Comparison of ENCODE assay signal across 29 cellular contexts in the genomic region with DNA sequence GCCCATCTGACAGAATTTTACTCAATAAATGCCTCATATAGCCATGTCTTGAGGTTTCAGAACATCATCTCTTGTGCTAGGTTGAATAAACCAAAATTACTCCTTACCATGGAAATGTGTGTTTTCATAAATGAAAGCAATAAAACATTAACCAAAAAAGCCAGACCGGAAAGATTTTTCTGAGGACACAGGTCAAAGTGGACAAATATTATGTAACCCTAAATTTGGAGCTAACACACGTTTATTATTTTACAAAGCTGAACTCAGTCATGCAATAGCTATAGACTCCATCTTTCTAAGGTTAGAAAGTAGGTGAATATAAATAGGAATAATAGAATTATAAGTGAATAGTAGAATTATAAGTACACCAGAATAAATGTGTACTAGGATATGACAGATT.
"Had no signal": no experiment of that assay in that cellular context is flagged by ENCODE, and none has a peak within 500 bp of the region (broad histone marks: within the 10 kb centered on the region; RNA-seq: fewer than 3 reads in every experiment).

No MANE protein-coding gene starts in this region.

- H3K4me3 ChIP-seq: neural progenitor cell, ovary, psoas muscle, skin epidermis, smooth muscle cell, spleen, stomach, thoracic aorta, thyroid gland, tibial nerve, upper lobe of left lung, vagina had no signal

- H3K9ac ChIP-seq: neural progenitor cell, parathyroid adenoma had no signal

- H3K27ac ChIP-seq: neural progenitor cell, ovary, parathyroid adenoma, psoas muscle, skin epidermis, spleen, stomach, thoracic aorta, thyroid gland, tibial nerve, upper lobe of left lung, vagina had no signal

- H3K4me2 ChIP-seq: neural progenitor cell, smooth muscle cell had no signal

- H3K36me3 Mint-ChIP-seq: naive thymus-derived CD4-positive, alpha-beta T cell; natural killer cell; neural progenitor cell; stimulated activated effector memory CD8-positive, alpha-beta T cell treated with anti-CD3 and anti-CD28 coated beads, Interleukin-12 subunit alpha, Interleukin-12 subunit beta, amount 100 ng/mL, for 72 hours; stimulated activated naive B cell treated with anti-CD40 and anti-IgM and Interleukin-4, amounts not matched to agents 10 μg/mL and 1 μg/mL and 100 μg/mL, for 72 hours had no signal

- H2AFZ ChIP-seq: neural progenitor cell, parathyroid adenoma had no signal

- H3K9me3 Mint-ChIP-seq: neural progenitor cell; stimulated activated naive B cell treated with anti-CD40 and anti-IgM and Interleukin-4, amounts not matched to agents 10 μg/mL and 1 μg/mL and 100 μg/mL, for 72 hours had no signal

- H3K4me1 Mint-ChIP-seq: naive thymus-derived CD4-positive, alpha-beta T cell; natural killer cell; stimulated activated effector memory CD8-positive, alpha-beta T cell treated with anti-CD3 and anti-CD28 coated beads, Interleukin-12 subunit alpha, Interleukin-12 subunit beta, amount 100 ng/mL, for 72 hours; stimulated activated naive B cell treated with anti-CD40 and anti-IgM and Interleukin-4, amounts not matched to agents 10 μg/mL and 1 μg/mL and 100 μg/mL, for 72 hours had no signal

- H3K27ac Mint-ChIP-seq: naive thymus-derived CD4-positive, alpha-beta T cell; natural killer cell; neural progenitor cell; progenitor cell of endocrine pancreas; stimulated activated effector memory CD8-positive, alpha-beta T cell treated with anti-CD3 and anti-CD28 coated beads, Interleukin-12 subunit alpha, Interleukin-12 subunit beta, amount 100 ng/mL, for 72 hours; stimulated activated naive B cell treated with anti-CD40 and anti-IgM and Interleukin-4, amounts not matched to agents 10 μg/mL and 1 μg/mL and 100 μg/mL, for 72 hours; stimulated activated naive CD8-positive, alpha-beta T cell treated with anti-CD3 and anti-CD28 coated beads, Interleukin-15, Interleukin-2, amounts not matched to agents 100 ng/mL and 50 ng/mL, for 24 hours had no signal

- H3K27me3 ChIP-seq: neural progenitor cell, ovary, spleen, stomach, thyroid gland, tibial nerve, upper lobe of left lung, vagina had no signal

- ATAC-seq: naive thymus-derived CD4-positive, alpha-beta T cell; natural killer cell; psoas muscle; right cardiac atrium; sciatic nerve; stimulated activated effector memory CD8-positive, alpha-beta T cell treated with anti-CD3 and anti-CD28 coated beads, Interleukin-12 subunit alpha, Interleukin-12 subunit beta, amount 100 ng/mL, for 72 hours; stimulated activated naive B cell treated with anti-CD40 and anti-IgM and Interleukin-4, amounts not matched to agents 10 μg/mL and 1 μg/mL and 100 μg/mL, for 72 hours had no signal

- FAIRE-seq: urothelium cell line had no signal

- H3K27me3 Mint-ChIP-seq: naive thymus-derived CD4-positive, alpha-beta T cell; progenitor cell of endocrine pancreas; stimulated activated naive B cell treated with anti-CD40 and anti-IgM and Interleukin-4, amounts not matched to agents 10 μg/mL and 1 μg/mL and 100 μg/mL, for 72 hours; stimulated activated naive CD8-positive, alpha-beta T cell treated with anti-CD3 and anti-CD28 coated beads, Interleukin-15, Interleukin-2, amounts not matched to agents 100 ng/mL and 50 ng/mL, for 24 hours had no signal

- H3K4me3 Mint-ChIP-seq: naive thymus-derived CD4-positive, alpha-beta T cell; natural killer cell; neural progenitor cell; stimulated activated effector memory CD8-positive, alpha-beta T cell treated with anti-CD3 and anti-CD28 coated beads, Interleukin-12 subunit alpha, Interleukin-12 subunit beta, amount 100 ng/mL, for 72 hours; stimulated activated naive B cell treated with anti-CD40 and anti-IgM and Interleukin-4, amounts not matched to agents 10 μg/mL and 1 μg/mL and 100 μg/mL, for 72 hours; stimulated activated naive CD8-positive, alpha-beta T cell treated with anti-CD3 and anti-CD28 coated beads, Interleukin-15, Interleukin-2, amounts not matched to agents 100 ng/mL and 50 ng/mL, for 24 hours had no signal

- H3K4me1 ChIP-seq: parathyroid adenoma, psoas muscle, spleen, stomach, thyroid gland, tibial nerve, upper lobe of left lung, vagina had no signal

- H3K9me3 ChIP-seq: ovary, psoas muscle, spleen, stomach, thoracic aorta, thyroid gland, tibial nerve, upper lobe of left lung, vagina had no signal

- H3K36me3 ChIP-seq: neural progenitor cell, ovary, spleen, stomach, thoracic aorta, thyroid gland, tibial nerve, upper lobe of left lung, vagina had no signal

- DNase-seq: naive thymus-derived CD4-positive, alpha-beta T cell; natural killer cell; occipital lobe; ovary; posterior cingulate gyrus; psoas muscle; right cardiac atrium; spleen; stimulated activated CD4-positive, alpha-beta T cell treated with anti-CD3 and anti-CD28 coated beads, Interleukin-12 subunit alpha, Interleukin-12 subunit beta, amount 100 ng/mL, for 4 hours; stimulated activated CD4-positive, alpha-beta T cell treated with anti-CD3 and anti-CD28 coated beads, Interleukin-1b, Interleukin-23, amount 100 ng/mL, for 48 hours; stimulated activated CD4-positive, alpha-beta T cell treated with anti-CD3 and anti-CD28 coated beads, Interleukin-4, amount 100 ng/mL, for 24 hours; stimulated activated naive B cell treated with anti-CD40 and anti-IgM and Interleukin-4, amounts not matched to agents 10 μg/mL and 1 μg/mL and 100 μg/mL, for 72 hours; stimulated activated naive CD4-positive, alpha-beta T cell treated with Interleukin-2 at 50 U/mL for 16 hours; stomach; thyroid gland; trophoblast cell; upper lobe of left lung had no signal

- H3K79me2 ChIP-seq: parathyroid adenoma had no signal
